In the genomic region with DNA sequence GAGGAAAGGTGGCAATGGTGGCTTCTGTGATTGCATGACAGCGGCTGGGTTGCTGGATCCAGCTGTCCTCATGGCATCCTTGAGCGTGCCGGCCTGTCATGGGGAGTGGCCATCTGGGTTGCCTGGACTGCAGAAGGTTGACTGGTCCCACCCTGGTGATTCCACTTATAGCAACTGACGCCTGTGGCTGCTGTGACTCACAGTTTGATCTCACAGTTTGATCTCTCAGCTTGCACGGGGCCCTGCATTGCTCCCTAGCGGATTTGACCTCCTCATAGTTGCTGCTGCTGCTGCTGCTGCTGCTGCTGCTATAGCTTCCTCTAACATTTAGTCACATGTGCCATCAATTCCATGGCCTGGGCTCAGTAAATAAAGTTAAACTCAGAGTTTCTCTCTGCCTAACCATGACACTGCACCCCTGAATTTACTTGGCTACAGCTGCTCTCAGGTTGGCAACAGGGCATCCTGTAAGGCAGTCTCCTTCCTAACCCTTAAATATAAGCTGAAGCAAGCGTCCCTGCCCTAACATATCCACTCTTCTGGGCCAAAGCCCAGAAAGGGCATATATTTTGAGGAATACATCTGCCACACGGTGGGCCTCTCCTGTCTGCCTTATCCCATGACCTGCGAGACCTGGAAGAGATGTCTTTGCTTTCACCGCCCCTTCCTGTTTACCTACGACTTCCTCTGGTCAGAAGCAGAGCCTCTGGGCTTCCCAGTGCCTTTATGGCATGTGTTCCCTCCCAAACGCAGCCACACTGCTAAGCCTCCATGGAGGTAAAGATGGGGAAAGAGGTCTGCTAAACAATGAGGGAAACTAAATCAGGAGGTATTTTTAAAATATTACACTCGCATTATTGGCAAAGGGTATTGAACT, we compare ENCODE assay signal across 8 cellular contexts. TPM values are rescaled to one million over a fixed set of nuclear protein-coding genes. Genes with fewer than 3 reads are reported as not detected.
A peak's percentile ranks its signal among the peaks of the same experiment; 100 is the strongest.
DNase-seq lines count a peak whose midpoint lies in the region; ATAC-seq and TF ChIP-seq lines count a peak whose summit lies in the region.

No MANE protein-coding gene starts in this region.

- intact Hi-C loops in Caco-2 (cut with micrococcal nuclease; ENCODE audit: unreplicated experiment), result no loop called here

- peak; percentile 98 for DNase-seq in HCEC 1CT
- DNase-seq in SHP77 (lab: John Stamatoyannopoulos, UW), result peak; percentile 71 to 90
- peak; percentile 57 for DNase-seq in smooth muscle cell (lab: John Stamatoyannopoulos, UW; ENCODE audit: unreplicated experiment)
- DNase-seq in NCI-H2029 (lab: John Stamatoyannopoulos, UW), result no peak
- no peak for DNase-seq in cerebellar cortex (ENCODE audit: low spot score)
- no peak for DNase-seq in Caco-2
- DNase-seq in NCI-H526 treated with DMSO at 0.1 percent for 48 hours (lab: John Stamatoyannopoulos, UW), result no peak

- H3K9ac ChIP-seq in smooth muscle cell (ENCODE audit: low read depth), result peak overlapping the region; percentile 68

- no peak for TF ChIP-seq CTCF in gastroesophageal sphincter (IDR thresholded peaks at IDR 0.05)
- no peak for TF ChIP-seq CTCF in smooth muscle cell (IDR thresholded peaks at IDR 0.05; ENCODE audit: borderline replicate concordance, insufficient read depth, poor library complexity, severe bottlenecking)
- no peak for TF ChIP-seq CTCF in Caco-2 (IDR thresholded peaks at IDR 0.05; ENCODE audit: insufficient read depth in 1 of 2, low read depth in 1 of 2, low read length in 1 of 2, severe bottlenecking in 1 of 2, unreplicated experiment in 1 of 2)

- no peaks in the 10 kb centered on the region for H3K79me2 ChIP-seq in smooth muscle cell (ENCODE audit: low read depth)

- H3K4me3 Mint-ChIP-seq in Caco-2 (ENCODE audit: unreplicated experiment), result no peak overlapping the region

- no peak overlapping the region for H3K27ac ChIP-seq in gastroesophageal sphincter
- peak overlapping the region; percentile 93 for H3K27ac ChIP-seq in smooth muscle cell (ENCODE audit: low read depth)

- WGBS in gastroesophageal sphincter (ENCODE audit: low coverage in 1 of 2), 2 donors, result 53 to 64% methylated on average over 4 to 11 of the region's 13 CpGs
- 46% methylated on average over 13 of the region's 13 CpGs for WGBS in smooth muscle cell (ENCODE audit: low lambda C conversion rate)

- peaks cover 11% of the 10 kb centered on the region for H3F3A ChIP-seq in smooth muscle cell (ENCODE audit: low read depth)

- H3K4me1 ChIP-seq in gastroesophageal sphincter (no peaks in the 10 kb centered on the region), smooth muscle cell (ENCODE audit: low read depth) (peaks cover 5% of the 10 kb centered on the region), Caco-2 (no peaks in the 10 kb centered on the region)

- H3K9me3 Mint-ChIP-seq in Caco-2 (ENCODE audit: unreplicated experiment), result no peaks in the 10 kb centered on the region

- H3K4me2 ChIP-seq in smooth muscle cell, result peak overlapping the region; percentile 58

- H3K36me3 ChIP-seq in gastroesophageal sphincter, result no peaks in the 10 kb centered on the region
- H3K36me3 ChIP-seq in smooth muscle cell (ENCODE audit: low read depth), result no peaks in the 10 kb centered on the region
- H3K36me3 ChIP-seq in Caco-2 (ENCODE audit: control insufficient read depth, insufficient read depth, low read length), result no peaks in the 10 kb centered on the region

- H2AFZ ChIP-seq in smooth muscle cell (ENCODE audit: low read depth), result peak overlapping the region; percentile 56

- ATAC-seq in gastroesophageal sphincter, result peak; percentile 41

- BruUV-seq in Caco-2 (replicated peaks; lab: Mats Ljungman, UMichigan), result no TSS peak

- H3K27me3 ChIP-seq in gastroesophageal sphincter, result no peaks in the 10 kb centered on the region
- H3K27me3 ChIP-seq in smooth muscle cell (ENCODE audit: low read depth), result no peaks in the 10 kb centered on the region
- H3K27me3 ChIP-seq in Caco-2 (replicated peaks; ENCODE audit: control insufficient read depth, insufficient read depth, low read length), result no peaks in the 10 kb centered on the region; the same call in 1 of the 2 replicates

- no peak for TF ChIP-seq POLR2A in gastroesophageal sphincter (IDR thresholded peaks at IDR 0.05)

- POLR2A ChIA-PET in Caco-2 (lab: Charles Lee), result no interaction called here

- no peaks in the 10 kb centered on the region for H3K36me3 Mint-ChIP-seq in Caco-2 (ENCODE audit: insufficient read depth, unreplicated experiment)

- H3K4me1 Mint-ChIP-seq in Caco-2 (ENCODE audit: low read depth, unreplicated experiment), result no peaks in the 10 kb centered on the region

- CTCF ChIA-PET in Caco-2 (lab: Charles Lee), result no interaction called here

- peaks cover 6% of the 10 kb centered on the region for H3K27me3 Mint-ChIP-seq in Caco-2 (ENCODE audit: insufficient read depth, unreplicated experiment)

- H3K27ac Mint-ChIP-seq in Caco-2 (ENCODE audit: unreplicated experiment), result no peak overlapping the region

- TF ChIP-seq EP300 in gastroesophageal sphincter (IDR thresholded peaks at IDR 0.05), result no peak

- no peaks in the 10 kb centered on the region for H3K9me3 ChIP-seq in gastroesophageal sphincter
- no peaks in the 10 kb centered on the region for H3K9me3 ChIP-seq in smooth muscle cell (replicated peaks; ENCODE audit: low read depth)
- H3K9me3 ChIP-seq in Caco-2, result no peaks in the 10 kb centered on the region

- H4K20me1 ChIP-seq in smooth muscle cell (ENCODE audit: low read depth), result no peaks in the 10 kb centered on the region

- H3K4me3 ChIP-seq in gastroesophageal sphincter (no peak overlapping the region), smooth muscle cell (no peak overlapping the region), Caco-2 (ENCODE audit: low read depth, low read length) (no peak overlapping the region)

RNA-seq across cellular contexts. Expression of a gene that starts 8.3 kb away (rescaled TPM):
- total RNA-seq in gastroesophageal sphincter (1 to 10 TPM; 1.2 to 7.0 (median 5.3) TPM), smooth muscle cell (11.0 and 15.0 TPM in 2 replicates), Caco-2 (2022) (3.5 and 3.6 TPM in 2 replicates)
- polyA plus RNA-seq in smooth muscle cell, result 3.5 and 3.9 TPM in 2 replicates

RNA-seq across cellular contexts. Expression of a gene that starts 37.8 kb away (rescaled TPM):
- 1 to 10 TPM in 2 of 4 donors, not detected in 2; 1.0 to 2.6 TPM for total RNA-seq in gastroesophageal sphincter
- total RNA-seq in smooth muscle cell, result 2.0 and 10.3 TPM in 2 replicates
- polyA plus RNA-seq in smooth muscle cell, result 2.5 and 3.7 TPM in 2 replicates
- total RNA-seq in Caco-2 (2022), result 26.3 and 34.0 TPM in 2 replicates

Comparison
In these comparisons a context has a peak if more than half of its experiments do, and no peak if none do; other contexts are left out.
1. DNase-seq: peak in HCEC 1CT (single experiment), SHP77 (2 of 2) and smooth muscle cell (single experiment); none in NCI-H2029 (single experiment), cerebellar cortex (single experiment), Caco-2 (0 of 2) and NCI-H526 treated with DMSO at 0.1 percent for 48 hours (single experiment).